In the genomic region with DNA sequence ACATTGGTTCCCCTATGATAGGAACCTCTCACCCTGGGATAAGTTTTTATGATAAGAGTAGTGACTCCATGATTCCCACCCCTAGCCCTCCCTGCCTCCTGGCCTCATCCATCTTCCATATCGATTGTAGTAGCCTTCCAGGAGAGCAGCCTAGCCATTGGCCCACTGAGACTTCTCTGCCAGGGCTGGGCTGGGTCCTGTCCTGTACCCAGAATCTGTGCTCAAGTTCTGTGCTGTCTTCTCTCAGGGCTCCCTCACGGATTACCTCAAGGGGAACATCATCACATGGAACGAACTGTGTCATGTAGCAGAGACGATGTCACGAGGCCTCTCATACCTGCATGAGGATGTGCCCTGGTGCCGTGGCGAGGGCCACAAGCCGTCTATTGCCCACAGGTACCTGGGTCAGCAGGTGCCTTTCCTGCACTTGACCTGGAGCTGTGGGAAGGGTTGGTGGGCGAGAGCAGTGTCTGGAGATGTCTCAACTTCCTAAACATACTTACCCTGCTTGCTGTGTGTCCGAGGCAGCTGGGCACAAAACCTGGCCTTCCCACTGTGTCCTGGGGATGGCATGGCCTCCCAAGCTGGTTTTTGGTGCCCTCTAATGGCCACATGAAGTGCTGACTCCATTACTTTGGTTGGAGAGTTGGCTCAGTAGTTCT, we compare ENCODE assay signal across 9 cellular contexts. TPM values are rescaled to one million over a fixed set of nuclear protein-coding genes. Genes with fewer than 3 reads are reported as not detected.
DNase-seq lines count a peak whose midpoint lies in the region; TF ChIP-seq lines count a peak whose summit lies in the region.
"Had no signal": no experiment of that assay in that cellular context is flagged by ENCODE, and none has a peak within 500 bp of the region (broad histone marks: within the 10 kb centered on the region; RNA-seq: fewer than 3 reads in every experiment).

No MANE protein-coding gene starts in this region.

- H3K9me3 ChIP-seq in HEK293 (ENCODE audit: control insufficient read depth, insufficient read depth, low read depth, low read length) (no peaks in the 10 kb centered on the region), fibroblast of lung (ENCODE audit: control insufficient read depth, insufficient read depth, low read depth, low read length) (no peaks in the 10 kb centered on the region), vagina (no peaks in the 10 kb centered on the region)
- H3K9me3 ChIP-seq: BLaER1 had no signal

- H3K36me3 Mint-ChIP-seq in nephron (ENCODE audit: low read depth): peaks cover 37% of the 10 kb centered on the region

- no peaks in the 10 kb centered on the region for H3K9me3 Mint-ChIP-seq in nephron

- H3K27ac ChIP-seq in HEK293 (ENCODE audit: extremely low read depth, low read depth, low read length): no peak overlapping the region
- no peak overlapping the region for H3K27ac ChIP-seq in fibroblast of lung (ENCODE audit: insufficient read depth, low read length)
- H3K27ac ChIP-seq in vagina: no peak overlapping the region
- H3K27ac ChIP-seq: BLaER1 had no signal

- intact Hi-C loops in vagina (cut with DNase I): loop anchor here (5.0 kb wide), 1 partner anchor 132 kb away; a partner anchor contains a TSS

- H3K36me3 ChIP-seq in HEK293 (ENCODE audit: control insufficient read depth in 2 of 2, insufficient read depth in 1 of 2, low read length in 2 of 2): peaks cover 0 to 74% of the 10 kb centered on the region in 2 experiments; a peak in 1 of 3 replicates
- H3K36me3 ChIP-seq in fibroblast of lung (ENCODE audit: control insufficient read depth, insufficient read depth, low read length): peaks cover 2% of the 10 kb centered on the region
- peaks cover 0 to 44% of the 10 kb centered on the region in 2 donors for H3K36me3 ChIP-seq in vagina

- H2AFZ ChIP-seq in fibroblast of lung (ENCODE audit: low read length): no peak overlapping the region

- H3K9ac ChIP-seq in fibroblast of lung (ENCODE audit: insufficient read depth, low read length): no peak overlapping the region
- H3K9ac ChIP-seq: BLaER1 had no signal

- H3K4me1 ChIP-seq in HEK293 (ENCODE audit: control insufficient read depth, insufficient read depth, low read length) (no peaks in the 10 kb centered on the region), fibroblast of lung (ENCODE audit: control insufficient read depth, extremely low read depth, insufficient read depth, low read length) (no peaks in the 10 kb centered on the region), vagina (peaks cover 5% of the 10 kb centered on the region)

- DNase-seq in DMS153 treated with DMSO at 0.1 percent for 48 hours (lab: John Stamatoyannopoulos, UW; ENCODE audit: unreplicated experiment) (peak; percentile 3), DMS153 (lab: John Stamatoyannopoulos, UW) (no peak), NCI-H69 (lab: John Stamatoyannopoulos, UW) (peak; percentile 38), activated T-cell treated with anti-CD3 and anti-CD28 coated beads for 4 hours (peak; percentile 28), fibroblast of lung (ENCODE audit: low read depth in 2 of 2) (peak; percentile 40 to 74), vagina (ENCODE audit: extremely low spot score in 2 of 2) (peak in 1 of 2 donors; percentile 83)

- peak overlapping the region in 1 of 3 experiments; percentile 30 for H3K27ac Mint-ChIP-seq in nephron

- no peaks in the 10 kb centered on the region for H3K79me2 ChIP-seq in fibroblast of lung (ENCODE audit: control insufficient read depth, insufficient read depth, low read length)

- CTCF ChIA-PET in HEK293 (lab: Yijun Ruan, JAX): interaction anchor here (0.7 to 2.4 kb wide), 12 partner anchors 10 to 134 kb away, joined by 3 to 11 read pairs (median 3); a partner anchor contains a TSS

- H3K27me3 Mint-ChIP-seq in nephron (ENCODE audit: low read depth): peaks cover 3% of the 10 kb centered on the region

- H4K20me1 ChIP-seq in fibroblast of lung (ENCODE audit: control insufficient read depth, extremely low read depth, insufficient read depth, low read length): no peaks in the 10 kb centered on the region

- H3K4me1 Mint-ChIP-seq in nephron: peaks cover 13% of the 10 kb centered on the region

- H3K27me3 ChIP-seq in fibroblast of lung (ENCODE audit: control insufficient read depth, insufficient read depth, low read length): no peaks in the 10 kb centered on the region
- no peaks in the 10 kb centered on the region for H3K27me3 ChIP-seq in vagina
- H3K27me3 ChIP-seq: BLaER1 had no signal

- POLR2A ChIA-PET in HEK293 (lab: Yijun Ruan, JAX): interaction anchor here (0.9 kb wide), 1 partner anchor 133 kb away, joined by 3 read pairs; a partner anchor contains a TSS

- no peak overlapping the region for H3K4me2 ChIP-seq in fibroblast of lung (ENCODE audit: extremely low read depth, insufficient read depth, low read length)
- H3K4me2 ChIP-seq: BLaER1 had no signal

- TF ChIP-seq POLR2A in vagina (IDR thresholded peaks at IDR 0.05): no peak

- H3K4me3 ChIP-seq in HEK293 (ENCODE audit: low read depth, low read length) (no peak overlapping the region), fibroblast of lung (replicated peaks in 1 of 4; ENCODE audit: control extremely low read depth in 1 of 4, insufficient read depth in 1 of 4, low read depth in 3 of 4, low read length in 4 of 4) (no peak overlapping the region), vagina (no peak overlapping the region)
- H3K4me3 ChIP-seq: BLaER1 had no signal

- H3K4me3 Mint-ChIP-seq in nephron: no peak overlapping the region

- TF ChIP-seq CTCF in HEK293 (tag by site-specific recombination; IDR thresholded peaks at IDR 0.05) (no peak), fibroblast of lung (conservative IDR thresholded peaks at IDR 0.05 in 1 of 2, IDR thresholded peaks at IDR 0.05 in 1 of 2; ENCODE audit: low read depth in 1 of 2, low read length in 2 of 2) (peak; percentile 93 to 95), nephron (IDR thresholded peaks at IDR 0.05; ENCODE audit: unreplicated experiment in 3 of 3) (peak; percentile 76 to 86 (median 81)), vagina (IDR thresholded peaks at IDR 0.05) (peak; percentile 69 to 74 (median 73))

TF ChIP-seq in HEK293, 187 proteins besides CTCF, POLR2A, EP300 and RAD21:
- TF ChIP-seq ZNF654 (tag by site-specific recombination; IDR thresholded peaks at IDR 0.05; ENCODE audit: low read depth) (peak; percentile 60), ZNF155 (tag by site-specific recombination; IDR thresholded peaks at IDR 0.05) (no peak)
TF ChIP-seq in HEK293: peak in this region for 1.

RNA-seq across cellular contexts. Expression of a gene that starts 16.6 kb away (rescaled TPM):
- total RNA-seq in fibroblast of lung (8.0 and 14.2 TPM in 2 replicates), vagina (8.8 TPM)
- 16.4 and 17.0 TPM in 2 replicates for polyA plus RNA-seq in fibroblast of lung
- 10.6 and 18.7 TPM in 2 replicates for polyA plus RNA-seq in fibroblast of lung (2012)
- 2.8 and 4.6 TPM in 2 replicates for polyA minus RNA-seq in fibroblast of lung (ENCODE audit: low replicate concordance)

RNA-seq across cellular contexts. Expression of a gene that starts 25.9 kb away (rescaled TPM):
- 2.3 and 2.6 TPM in 2 replicates for total RNA-seq in fibroblast of lung
- 0.60 and 0.62 TPM in 2 replicates for polyA plus RNA-seq in fibroblast of lung
- polyA plus RNA-seq in fibroblast of lung (2012): 0.40 and 0.45 TPM in 2 replicates
- 4.0 and 6.0 TPM in 2 replicates for polyA minus RNA-seq in fibroblast of lung (ENCODE audit: low replicate concordance)
- total RNA-seq in vagina: 3.7 TPM
